1 cellular context compared by ENCODE assay signal in genomic region chr2:101802329-101802728, GRCh38.
TF ChIP-seq lines count a peak whose summit lies in the region.

No MANE protein-coding gene starts in this region.

TF ChIP-seq in GM23338, 12 proteins besides CTCF, POLR2A, EP300 and RAD21 (continued from another document):
- no peak for TF ChIP-seq REST (IDR thresholded peaks at IDR 0.05; ENCODE audit: unreplicated experiment)
